In genomic region chr6:155444120-155444917, GRCh38 we compare ENCODE assay signal across 1 cellular context.
TF ChIP-seq lines count a peak whose summit lies in the region.

No MANE protein-coding gene starts in this region.

TF ChIP-seq in HepG2, 621 proteins besides CTCF, POLR2A, EP300 and RAD21 (continued from another document and continues in another):
- TF ChIP-seq ZBTB40 (IDR thresholded peaks at IDR 0.05): no peak
- no peak; the same call in 1 of the 2 replicates for TF ChIP-seq ZBTB40 (CRISPR knock-in tag; IDR thresholded peaks at IDR 0.05)
- peak; percentile 41 for TF ChIP-seq SMC3 (IDR thresholded peaks at IDR 0.05; ENCODE audit: low read length)
- peak; percentile 62 for TF ChIP-seq TFAP4 (IDR thresholded peaks at IDR 0.05; ENCODE audit: borderline replicate concordance, low read depth)
- TF ChIP-seq FUBP1 (CRISPR knock-in tag; IDR thresholded peaks at IDR 0.05; ENCODE audit: borderline replicate concordance): no peak
- TF ChIP-seq GPN1 (CRISPR knock-in tag; IDR thresholded peaks at IDR 0.05; ENCODE audit: borderline replicate concordance): no peak
- no peak for TF ChIP-seq HNRNPLL (IDR thresholded peaks at IDR 0.05; ENCODE audit: low read depth, low read length, poor library complexity, severe bottlenecking)
- TF ChIP-seq RFXANK (CRISPR knock-in tag; IDR thresholded peaks at IDR 0.05): no peak
- no peak for TF ChIP-seq ZFP36L2 (CRISPR knock-in tag; IDR thresholded peaks at IDR 0.05)
- TF ChIP-seq DBP (CRISPR knock-in tag; IDR thresholded peaks at IDR 0.05; ENCODE audit: not compliant biosample characterization): no peak
- TF ChIP-seq E2F2 (CRISPR knock-in tag; IDR thresholded peaks at IDR 0.05; ENCODE audit: borderline replicate concordance): no peak
- TF ChIP-seq ZNF431 (CRISPR knock-in tag; IDR thresholded peaks at IDR 0.05; ENCODE audit: borderline replicate concordance, low read depth): no peak
- TF ChIP-seq ERF (CRISPR knock-in tag; IDR thresholded peaks at IDR 0.05): peak; percentile 97
- TF ChIP-seq ZNF432 (CRISPR knock-in tag; IDR thresholded peaks at IDR 0.05; ENCODE audit: borderline replicate concordance): no peak
- TF ChIP-seq STAT6 (CRISPR knock-in tag; IDR thresholded peaks at IDR 0.05; ENCODE audit: borderline replicate concordance): no peak
- TF ChIP-seq ZBTB14 (CRISPR knock-in tag; IDR thresholded peaks at IDR 0.05): no peak
- TF ChIP-seq ZNF143 (CRISPR knock-in tag; IDR thresholded peaks at IDR 0.05): no peak
- peak; percentile 99 for TF ChIP-seq BRD4 (CRISPR knock-in tag; IDR thresholded peaks at IDR 0.05)
- TF ChIP-seq ZXDC (CRISPR knock-in tag; IDR thresholded peaks at IDR 0.05): no peak
- TF ChIP-seq ZNF687 (CRISPR knock-in tag; IDR thresholded peaks at IDR 0.05): no peak
- TF ChIP-seq ZBTB46 (CRISPR knock-in tag; IDR thresholded peaks at IDR 0.05; ENCODE audit: borderline replicate concordance): no peak
